Comparison of ENCODE assay signal across 2 cellular contexts in the genomic region with DNA sequence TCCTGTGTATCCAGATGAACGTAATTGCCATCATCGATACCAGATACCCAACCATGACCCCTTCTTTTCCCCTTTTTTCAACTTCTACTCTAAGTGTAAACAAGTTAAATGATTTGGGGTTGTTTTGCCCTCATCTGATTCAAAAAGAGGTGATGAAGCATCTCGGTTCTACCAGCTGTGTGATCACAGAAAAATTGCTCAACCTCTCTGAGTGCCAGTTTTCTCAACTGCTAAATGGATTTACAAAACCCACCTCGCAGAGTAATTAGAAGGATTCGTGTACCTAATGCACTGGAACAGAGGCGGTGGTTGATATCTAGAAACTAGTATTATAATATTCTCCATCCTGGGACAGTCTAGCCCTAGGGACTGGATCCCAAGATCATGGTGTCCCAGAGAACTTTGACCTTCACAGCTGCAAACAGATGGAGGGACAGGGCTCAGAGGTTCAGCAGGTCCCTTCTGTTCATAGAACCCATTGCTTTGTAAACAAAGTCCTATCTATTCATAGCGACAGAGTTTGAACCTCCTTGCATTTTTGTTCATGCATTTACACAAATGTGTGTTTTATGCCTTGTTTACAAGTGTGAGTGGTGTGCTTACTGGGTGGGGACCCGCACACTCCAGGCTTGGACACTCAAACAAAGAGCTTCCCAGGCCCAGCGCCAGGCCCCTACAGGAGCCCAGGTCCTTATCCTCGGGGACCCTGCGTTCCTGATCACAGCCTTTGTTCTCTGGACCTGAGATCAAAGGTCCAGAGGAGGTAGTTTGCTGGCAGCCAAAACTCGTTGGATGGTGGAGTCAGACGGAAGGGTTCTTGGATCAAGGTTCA.
TF ChIP-seq lines count a peak whose summit lies in the region.

No MANE protein-coding gene starts in this region.

TF ChIP-seq in HEK293, 187 proteins besides CTCF, POLR2A, EP300 and RAD21:
- TF ChIP-seq, protein P1, sequence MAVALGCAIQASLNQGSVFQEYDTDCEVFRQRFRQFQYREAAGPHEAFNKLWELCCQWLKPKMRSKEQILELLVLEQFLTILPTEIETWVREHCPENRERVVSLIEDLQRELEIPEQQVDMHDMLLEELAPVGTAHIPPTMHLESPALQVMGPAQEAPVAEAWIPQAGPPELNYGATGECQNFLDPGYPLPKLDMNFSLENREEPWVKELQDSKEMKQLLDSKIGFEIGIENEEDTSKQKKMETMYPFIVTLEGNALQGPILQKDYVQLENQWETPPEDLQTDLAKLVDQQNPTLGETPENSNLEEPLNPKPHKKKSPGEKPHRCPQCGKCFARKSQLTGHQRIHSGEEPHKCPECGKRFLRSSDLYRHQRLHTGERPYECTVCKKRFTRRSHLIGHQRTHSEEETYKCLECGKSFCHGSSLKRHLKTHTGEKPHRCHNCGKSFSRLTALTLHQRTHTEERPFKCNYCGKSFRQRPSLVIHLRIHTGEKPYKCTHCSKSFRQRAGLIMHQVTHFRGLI (tag by site-specific recombination; IDR thresholded peaks at IDR 0.05) = no peak
- no peak for TF ChIP-seq ZNF529 (tag by site-specific recombination; IDR thresholded peaks at IDR 0.05; ENCODE audit: insufficient replicate concordance)
- TF ChIP-seq HOXC10 (CRISPR knock-in tag; IDR thresholded peaks at IDR 0.05) = no peak
- peak; percentile 67; the same call in 1 of the 2 replicates for TF ChIP-seq ZNF768 (tag by site-specific recombination; IDR thresholded peaks at IDR 0.05)

TF ChIP-seq in HepG2, 621 proteins besides CTCF, POLR2A, EP300 and RAD21 (continues in another document):
- TF ChIP-seq, protein P2, sequence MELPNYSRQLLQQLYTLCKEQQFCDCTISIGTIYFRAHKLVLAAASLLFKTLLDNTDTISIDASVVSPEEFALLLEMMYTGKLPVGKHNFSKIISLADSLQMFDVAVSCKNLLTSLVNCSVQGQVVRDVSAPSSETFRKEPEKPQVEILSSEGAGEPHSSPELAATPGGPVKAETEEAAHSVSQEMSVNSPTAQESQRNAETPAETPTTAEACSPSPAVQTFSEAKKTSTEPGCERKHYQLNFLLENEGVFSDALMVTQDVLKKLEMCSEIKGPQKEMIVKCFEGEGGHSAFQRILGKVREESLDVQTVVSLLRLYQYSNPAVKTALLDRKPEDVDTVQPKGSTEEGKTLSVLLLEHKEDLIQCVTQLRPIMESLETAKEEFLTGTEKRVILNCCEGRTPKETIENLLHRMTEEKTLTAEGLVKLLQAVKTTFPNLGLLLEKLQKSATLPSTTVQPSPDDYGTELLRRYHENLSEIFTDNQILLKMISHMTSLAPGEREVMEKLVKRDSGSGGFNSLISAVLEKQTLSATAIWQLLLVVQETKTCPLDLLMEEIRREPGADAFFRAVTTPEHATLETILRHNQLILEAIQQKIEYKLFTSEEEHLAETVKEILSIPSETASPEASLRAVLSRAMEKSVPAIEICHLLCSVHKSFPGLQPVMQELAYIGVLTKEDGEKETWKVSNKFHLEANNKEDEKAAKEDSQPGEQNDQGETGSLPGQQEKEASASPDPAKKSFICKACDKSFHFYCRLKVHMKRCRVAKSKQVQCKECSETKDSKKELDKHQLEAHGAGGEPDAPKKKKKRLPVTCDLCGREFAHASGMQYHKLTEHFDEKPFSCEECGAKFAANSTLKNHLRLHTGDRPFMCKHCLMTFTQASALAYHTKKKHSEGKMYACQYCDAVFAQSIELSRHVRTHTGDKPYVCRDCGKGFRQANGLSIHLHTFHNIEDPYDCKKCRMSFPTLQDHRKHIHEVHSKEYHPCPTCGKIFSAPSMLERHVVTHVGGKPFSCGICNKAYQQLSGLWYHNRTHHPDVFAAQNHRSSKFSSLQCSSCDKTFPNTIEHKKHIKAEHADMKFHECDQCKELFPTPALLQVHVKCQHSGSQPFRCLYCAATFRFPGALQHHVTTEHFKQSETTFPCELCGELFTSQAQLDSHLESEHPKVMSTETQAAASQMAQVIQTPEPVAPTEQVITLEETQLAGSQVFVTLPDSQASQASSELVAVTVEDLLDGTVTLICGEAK (IDR thresholded peaks at IDR 0.05) = no peak
- TF ChIP-seq, protein P2 (CRISPR knock-in tag; IDR thresholded peaks at IDR 0.05) = 0 out of 2 replicates have a peak, but pooled peaks have one; percentile 15
- TF ChIP-seq FOXK1 (CRISPR knock-in tag; IDR thresholded peaks at IDR 0.05; ENCODE audit: borderline replicate concordance, low read depth) (0 out of 2 replicates have a peak, but pooled peaks have one; percentile 28), ELF3 (CRISPR knock-in tag; IDR thresholded peaks at IDR 0.05) (peak; percentile 19; the same call in 1 of the 2 replicates), ZNF331 (CRISPR knock-in tag; IDR thresholded peaks at IDR 0.05) (peak; percentile 9; the same call in 1 of the 2 replicates), SALL1 (CRISPR knock-in tag; IDR thresholded peaks at IDR 0.05) (peak; percentile 93), AKAP8 (CRISPR knock-in tag; IDR thresholded peaks at IDR 0.05) (no peak), HDAC2 (CRISPR knock-in tag; IDR thresholded peaks at IDR 0.05) (0 out of 2 replicates have a peak, but pooled peaks have one; percentile 50), ZNF430 (CRISPR knock-in tag; IDR thresholded peaks at IDR 0.05) (peak; percentile 37; the same call in 1 of the 2 replicates), ZNF552 (CRISPR knock-in tag; IDR thresholded peaks at IDR 0.05; ENCODE audit: borderline replicate concordance) (no peak), NCOA2 (CRISPR knock-in tag; IDR thresholded peaks at IDR 0.05) (0 out of 2 replicates have a peak, but pooled peaks have one; percentile 24), SOX13 (IDR thresholded peaks at IDR 0.05) (0 out of 2 replicates have a peak, but pooled peaks have one; percentile 17), SOX13 (CRISPR knock-in tag; conservative IDR thresholded peaks at IDR 0.05 in 1 of 2, IDR thresholded peaks at IDR 0.05 in 1 of 2) (peak in 1 of 2 experiments; percentile 76; a peak in 2 of 4 replicates), ZKSCAN8 (CRISPR knock-in tag; IDR thresholded peaks at IDR 0.05; ENCODE audit: borderline replicate concordance) (0 out of 2 replicates have a peak, but pooled peaks have one; percentile 47), ZFP62 (CRISPR knock-in tag; IDR thresholded peaks at IDR 0.05) (no peak), ZNF232 (CRISPR knock-in tag; IDR thresholded peaks at IDR 0.05; ENCODE audit: borderline replicate concordance) (peak; percentile 55; the same call in 1 of the 2 replicates), ZNF768 (CRISPR knock-in tag; IDR thresholded peaks at IDR 0.05) (peak; percentile 67; the same call in 1 of the 2 replicates), PHF21A (CRISPR knock-in tag; IDR thresholded peaks at IDR 0.05) (peak; percentile 68), MYNN (CRISPR knock-in tag; IDR thresholded peaks at IDR 0.05; ENCODE audit: low read depth) (no peak), ZBTB7B (CRISPR knock-in tag; IDR thresholded peaks at IDR 0.05) (peak; percentile 81; the same call in 1 of the 2 replicates), DMAP1 (CRISPR knock-in tag; IDR thresholded peaks at IDR 0.05) (0 out of 2 replicates have a peak, but pooled peaks have one; percentile 12), SKI (IDR thresholded peaks at IDR 0.05; ENCODE audit: partially characterized antibody) (peak; percentile 26)
- TF ChIP-seq, protein P3, sequence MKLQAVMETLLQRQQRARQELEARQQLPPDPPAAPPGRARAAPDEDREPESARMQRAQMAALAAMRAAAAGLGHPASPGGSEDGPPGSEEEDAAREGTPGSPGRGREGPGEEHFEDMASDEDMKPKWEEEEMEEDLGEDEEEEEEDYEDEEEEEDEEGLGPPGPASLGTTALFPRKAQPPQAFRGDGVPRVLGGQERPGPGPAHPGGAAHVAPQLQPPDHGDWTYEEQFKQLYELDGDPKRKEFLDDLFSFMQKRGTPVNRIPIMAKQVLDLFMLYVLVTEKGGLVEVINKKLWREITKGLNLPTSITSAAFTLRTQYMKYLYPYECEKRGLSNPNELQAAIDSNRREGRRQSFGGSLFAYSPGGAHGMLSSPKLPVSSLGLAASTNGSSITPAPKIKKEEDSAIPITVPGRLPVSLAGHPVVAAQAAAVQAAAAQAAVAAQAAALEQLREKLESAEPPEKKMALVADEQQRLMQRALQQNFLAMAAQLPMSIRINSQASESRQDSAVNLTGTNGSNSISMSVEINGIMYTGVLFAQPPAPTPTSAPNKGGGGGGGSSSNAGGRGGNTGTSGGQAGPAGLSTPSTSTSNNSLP (IDR thresholded peaks at IDR 0.05; ENCODE audit: low read depth, low read length) = 0 out of 2 replicates have a peak, but pooled peaks have one; percentile 41
- TF ChIP-seq, protein P4, sequence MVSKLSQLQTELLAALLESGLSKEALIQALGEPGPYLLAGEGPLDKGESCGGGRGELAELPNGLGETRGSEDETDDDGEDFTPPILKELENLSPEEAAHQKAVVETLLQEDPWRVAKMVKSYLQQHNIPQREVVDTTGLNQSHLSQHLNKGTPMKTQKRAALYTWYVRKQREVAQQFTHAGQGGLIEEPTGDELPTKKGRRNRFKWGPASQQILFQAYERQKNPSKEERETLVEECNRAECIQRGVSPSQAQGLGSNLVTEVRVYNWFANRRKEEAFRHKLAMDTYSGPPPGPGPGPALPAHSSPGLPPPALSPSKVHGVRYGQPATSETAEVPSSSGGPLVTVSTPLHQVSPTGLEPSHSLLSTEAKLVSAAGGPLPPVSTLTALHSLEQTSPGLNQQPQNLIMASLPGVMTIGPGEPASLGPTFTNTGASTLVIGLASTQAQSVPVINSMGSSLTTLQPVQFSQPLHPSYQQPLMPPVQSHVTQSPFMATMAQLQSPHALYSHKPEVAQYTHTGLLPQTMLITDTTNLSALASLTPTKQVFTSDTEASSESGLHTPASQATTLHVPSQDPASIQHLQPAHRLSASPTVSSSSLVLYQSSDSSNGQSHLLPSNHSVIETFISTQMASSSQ (IDR thresholded peaks at IDR 0.05; ENCODE audit: low read depth) = 0 out of 2 replicates have a peak, but pooled peaks have one; percentile 18
- TF ChIP-seq, protein P4 (CRISPR knock-in tag; IDR thresholded peaks at IDR 0.05; ENCODE audit: borderline replicate concordance) = no peak
- TF ChIP-seq, protein P5, sequence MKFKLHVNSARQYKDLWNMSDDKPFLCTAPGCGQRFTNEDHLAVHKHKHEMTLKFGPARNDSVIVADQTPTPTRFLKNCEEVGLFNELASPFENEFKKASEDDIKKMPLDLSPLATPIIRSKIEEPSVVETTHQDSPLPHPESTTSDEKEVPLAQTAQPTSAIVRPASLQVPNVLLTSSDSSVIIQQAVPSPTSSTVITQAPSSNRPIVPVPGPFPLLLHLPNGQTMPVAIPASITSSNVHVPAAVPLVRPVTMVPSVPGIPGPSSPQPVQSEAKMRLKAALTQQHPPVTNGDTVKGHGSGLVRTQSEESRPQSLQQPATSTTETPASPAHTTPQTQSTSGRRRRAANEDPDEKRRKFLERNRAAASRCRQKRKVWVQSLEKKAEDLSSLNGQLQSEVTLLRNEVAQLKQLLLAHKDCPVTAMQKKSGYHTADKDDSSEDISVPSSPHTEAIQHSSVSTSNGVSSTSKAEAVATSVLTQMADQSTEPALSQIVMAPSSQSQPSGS (CRISPR knock-in tag; IDR thresholded peaks at IDR 0.05) = 0 out of 2 replicates have a peak, but pooled peaks have one; percentile 16
- TF ChIP-seq, protein P6, sequence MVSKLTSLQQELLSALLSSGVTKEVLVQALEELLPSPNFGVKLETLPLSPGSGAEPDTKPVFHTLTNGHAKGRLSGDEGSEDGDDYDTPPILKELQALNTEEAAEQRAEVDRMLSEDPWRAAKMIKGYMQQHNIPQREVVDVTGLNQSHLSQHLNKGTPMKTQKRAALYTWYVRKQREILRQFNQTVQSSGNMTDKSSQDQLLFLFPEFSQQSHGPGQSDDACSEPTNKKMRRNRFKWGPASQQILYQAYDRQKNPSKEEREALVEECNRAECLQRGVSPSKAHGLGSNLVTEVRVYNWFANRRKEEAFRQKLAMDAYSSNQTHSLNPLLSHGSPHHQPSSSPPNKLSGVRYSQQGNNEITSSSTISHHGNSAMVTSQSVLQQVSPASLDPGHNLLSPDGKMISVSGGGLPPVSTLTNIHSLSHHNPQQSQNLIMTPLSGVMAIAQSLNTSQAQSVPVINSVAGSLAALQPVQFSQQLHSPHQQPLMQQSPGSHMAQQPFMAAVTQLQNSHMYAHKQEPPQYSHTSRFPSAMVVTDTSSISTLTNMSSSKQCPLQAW (CRISPR knock-in tag; IDR thresholded peaks at IDR 0.05) = peak; percentile 41; the same call in 1 of the 2 replicates
- TF ChIP-seq, protein P7, sequence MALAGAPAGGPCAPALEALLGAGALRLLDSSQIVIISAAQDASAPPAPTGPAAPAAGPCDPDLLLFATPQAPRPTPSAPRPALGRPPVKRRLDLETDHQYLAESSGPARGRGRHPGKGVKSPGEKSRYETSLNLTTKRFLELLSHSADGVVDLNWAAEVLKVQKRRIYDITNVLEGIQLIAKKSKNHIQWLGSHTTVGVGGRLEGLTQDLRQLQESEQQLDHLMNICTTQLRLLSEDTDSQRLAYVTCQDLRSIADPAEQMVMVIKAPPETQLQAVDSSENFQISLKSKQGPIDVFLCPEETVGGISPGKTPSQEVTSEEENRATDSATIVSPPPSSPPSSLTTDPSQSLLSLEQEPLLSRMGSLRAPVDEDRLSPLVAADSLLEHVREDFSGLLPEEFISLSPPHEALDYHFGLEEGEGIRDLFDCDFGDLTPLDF (CRISPR knock-in tag; IDR thresholded peaks at IDR 0.05) = no peak
